1 cellular context compared by ENCODE assay signal in genomic region chr12:105335856-105336255, GRCh38.
TF ChIP-seq lines count a peak whose summit lies in the region.

No MANE protein-coding gene starts in this region.

TF ChIP-seq in SK-N-SH, 30 proteins besides CTCF, POLR2A, EP300 and RAD21 (continued from another document):
- TF ChIP-seq PBX3 (IDR thresholded peaks at IDR 0.05) (no peak), RCOR1 (IDR thresholded peaks at IDR 0.05; ENCODE audit: low read length) (no peak)
